In the genomic region with DNA sequence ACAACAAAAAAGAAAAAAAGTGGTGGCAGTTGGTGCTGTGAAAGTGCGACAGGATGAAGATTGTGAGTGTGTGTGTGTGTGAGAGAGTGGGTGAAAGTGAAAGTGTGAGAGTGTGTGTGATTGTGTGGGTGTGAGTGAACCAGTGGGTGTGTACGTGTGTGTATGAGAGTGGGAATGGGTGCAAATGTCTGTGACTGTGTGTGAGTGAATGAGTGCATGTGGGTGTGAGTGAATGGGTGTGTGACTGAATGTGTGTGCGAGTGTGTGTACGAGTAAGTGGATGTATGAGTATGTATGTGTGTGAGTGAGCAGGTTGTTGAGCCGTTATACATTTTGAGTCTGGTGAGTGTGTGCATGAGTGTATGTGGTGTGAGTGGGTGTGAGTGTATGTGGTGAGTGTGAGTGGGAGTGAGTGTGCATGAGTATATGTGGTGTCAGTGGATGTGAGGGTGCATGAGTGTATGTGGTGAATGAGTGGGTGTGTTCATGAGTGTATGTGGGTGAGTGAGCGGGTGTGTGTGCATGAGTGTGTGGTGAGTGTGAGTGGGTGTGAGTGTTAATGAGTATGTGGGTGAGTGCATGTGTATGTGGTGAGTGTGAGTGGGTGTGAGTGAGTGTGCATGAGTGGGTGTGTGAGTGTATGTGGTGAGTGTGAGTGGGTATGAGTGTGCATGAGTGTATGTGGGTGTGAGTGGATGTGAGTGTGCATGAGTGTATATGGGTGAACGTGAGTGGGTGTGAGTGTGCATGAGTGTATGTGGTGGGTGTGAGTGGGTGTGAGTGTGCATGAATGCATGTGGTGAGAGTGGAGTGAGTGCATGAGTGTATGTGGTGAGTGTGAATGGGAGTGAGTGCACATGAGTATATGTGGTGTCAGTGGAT, we compare ENCODE assay signal across 27 cellular contexts.
A peak's percentile ranks its signal among the peaks of the same experiment; 100 is the strongest.
DNase-seq lines count a peak whose midpoint lies in the region; ATAC-seq, FAIRE-seq and TF ChIP-seq lines count a peak whose summit lies in the region.
"Had no signal": no experiment of that assay in that cellular context is flagged by ENCODE, and none has a peak within 500 bp of the region (broad histone marks: within the 10 kb centered on the region; RNA-seq: fewer than 3 reads in every experiment).

No MANE protein-coding gene starts in this region.

- TF ChIP-seq POLR2A in sigmoid colon (IDR thresholded peaks at IDR 0.05) = no peak
- no peak for TF ChIP-seq POLR2A in testis (IDR thresholded peaks at IDR 0.05)

- H3K36me3 ChIP-seq in sigmoid colon (no peaks in the 10 kb centered on the region), testis (ENCODE audit: low read depth, missing control alignments) (no peaks in the 10 kb centered on the region)
- H3K36me3 ChIP-seq: gastroesophageal sphincter, HAP-1, SJCRH30, tibial nerve had no signal

- intact Hi-C loops in sigmoid colon (cut with DNase I) = no loop called here
- intact Hi-C loops in testis (cut with DNase I; ENCODE audit: low total_unique reads) = no loop called here

- no peak for TF ChIP-seq EP300 in sigmoid colon (IDR thresholded peaks at IDR 0.05)

- no peaks in the 10 kb centered on the region for H3K9me3 ChIP-seq in sigmoid colon
- H3K9me3 ChIP-seq in testis = no peaks in the 10 kb centered on the region
- H3K9me3 ChIP-seq: body of pancreas, gastroesophageal sphincter, HAP-1, SJCRH30 had no signal

- no peaks in the 10 kb centered on the region for H3K4me1 ChIP-seq in sigmoid colon
- H3K4me1 ChIP-seq in testis = peaks cover 18% of the 10 kb centered on the region
- H3K4me1 ChIP-seq: gastroesophageal sphincter, HAP-1, tibial nerve had no signal

- TF ChIP-seq CTCF in endothelial cell (IDR thresholded peaks at IDR 0.05; ENCODE audit: unreplicated experiment) = no peak
- no peak for TF ChIP-seq CTCF in sigmoid colon (IDR thresholded peaks at IDR 0.05)
- no peak for TF ChIP-seq CTCF in testis (IDR thresholded peaks at IDR 0.05)

- H3K36me3 Mint-ChIP-seq in activated T-cell treated with anti-CD3 and anti-CD28 coated beads, Interleukin-2, amount 50 U/mL, for 24 hours (ENCODE audit: low read depth) = no peaks in the 10 kb centered on the region
- peaks cover 2% of the 10 kb centered on the region for H3K36me3 Mint-ChIP-seq in activated T-cell treated with anti-CD3 and anti-CD28 coated beads, Interleukin-2, amount 50 U/mL, for 4 hours (ENCODE audit: insufficient read depth)
- H3K36me3 Mint-ChIP-seq in endothelial cell (ENCODE audit: low read depth, unreplicated experiment) = peaks cover 11% of the 10 kb centered on the region
- no peaks in the 10 kb centered on the region for H3K36me3 Mint-ChIP-seq in activated T-helper 17 cell treated with anti-CD3 and anti-CD28 coated beads, Interleukin-2, amount 50 U/mL, for 72 hours (ENCODE audit: low read depth)

- no peak for ATAC-seq in activated T-cell treated with anti-CD3 and anti-CD28 coated beads, Interleukin-2, amount 50 U/mL, for 4 hours
- ATAC-seq in GM18867 (IDR thresholded peaks at IDR 0.05; ENCODE audit: unreplicated experiment) = no peak
- no peak for ATAC-seq in activated T-helper 17 cell treated with anti-CD3 and anti-CD28 coated beads, Interleukin-2, amount 50 U/mL, for 72 hours (replicated peaks)
- ATAC-seq: body of pancreas; effector memory CD8-positive, alpha-beta T cell; gastroesophageal sphincter; Panc1 had no signal

- peak overlapping the region; percentile 7 for H3K27ac Mint-ChIP-seq in activated T-cell treated with anti-CD3 and anti-CD28 coated beads, Interleukin-2, amount 50 U/mL, for 24 hours
- H3K27ac Mint-ChIP-seq in endothelial cell (ENCODE audit: unreplicated experiment) = peak overlapping the region; percentile 10
- H3K27ac Mint-ChIP-seq in activated T-helper 17 cell treated with anti-CD3 and anti-CD28 coated beads, Interleukin-2, amount 50 U/mL, for 72 hours = no peak overlapping the region
- H3K27ac Mint-ChIP-seq: effector memory CD8-positive, alpha-beta T cell; stimulated activated naive CD8-positive, alpha-beta T cell treated with anti-CD3 and anti-CD28 coated beads, Interleukin-15, Interleukin-2, amounts not matched to agents 100 ng/mL and 50 ng/mL, for 24 hours had no signal

- no peak for DNase-seq in activated T-cell treated with anti-CD3 and anti-CD28 coated beads, Interleukin-2, amount 50 U/mL, for 24 hours
- DNase-seq in activated T-cell treated with anti-CD3 and anti-CD28 coated beads, Interleukin-2, amount 50 U/mL, for 4 hours = no peak
- DNase-seq in HTR-8/SVneo (ENCODE audit: insufficient read length, low spot score) (no peak), endothelial cell (ENCODE audit: low spot score) (no peak), sigmoid colon (peak; percentile 29), testis (no peak)
- DNase-seq: activated CD4-positive, alpha-beta T cell treated with anti-CD3 and anti-CD28 coated beads for 48 hours; activated T-cell treated with anti-CD3 and anti-CD28 coated beads for 4 hours; effector memory CD8-positive, alpha-beta T cell; KBM-7; kidney; MM.1S; NCI-H1436; NCI-H510A treated with DMSO at 0.1 percent for 48 hours; NK-92 treated with Interleukin-12 subunit alpha and Interleukin-12 subunit beta, amount 100 ng/mL, for 24 hours; nucleus accumbens; SJCRH30; stimulated activated CD4-positive, alpha-beta T cell treated with anti-CD3 and anti-CD28 coated beads, Interleukin-4, amount 100 ng/mL, for 4 hours had no signal

- peaks cover 3% of the 10 kb centered on the region for H3K4me1 Mint-ChIP-seq in activated T-cell treated with anti-CD3 and anti-CD28 coated beads, Interleukin-2, amount 50 U/mL, for 24 hours (ENCODE audit: low read depth)
- H3K4me1 Mint-ChIP-seq in activated T-cell treated with anti-CD3 and anti-CD28 coated beads, Interleukin-2, amount 50 U/mL, for 4 hours (ENCODE audit: low read depth) = peaks cover 6% of the 10 kb centered on the region
- peaks cover 3% of the 10 kb centered on the region for H3K4me1 Mint-ChIP-seq in endothelial cell (ENCODE audit: unreplicated experiment)
- peaks cover 12% of the 10 kb centered on the region for H3K4me1 Mint-ChIP-seq in activated T-helper 17 cell treated with anti-CD3 and anti-CD28 coated beads, Interleukin-2, amount 50 U/mL, for 72 hours

- H3K4me3 ChIP-seq in sigmoid colon (no peak overlapping the region), testis (no peak overlapping the region)
- H3K4me3 ChIP-seq: body of pancreas, gastroesophageal sphincter, HAP-1, lung, SJCRH30, tibial nerve had no signal

- no peak overlapping the region for H3K4me3 Mint-ChIP-seq in activated T-cell treated with anti-CD3 and anti-CD28 coated beads, Interleukin-2, amount 50 U/mL, for 24 hours
- no peak overlapping the region for H3K4me3 Mint-ChIP-seq in activated T-cell treated with anti-CD3 and anti-CD28 coated beads, Interleukin-2, amount 50 U/mL, for 4 hours
- H3K4me3 Mint-ChIP-seq in endothelial cell (ENCODE audit: unreplicated experiment) = no peak overlapping the region
- no peak overlapping the region for H3K4me3 Mint-ChIP-seq in activated T-helper 17 cell treated with anti-CD3 and anti-CD28 coated beads, Interleukin-2, amount 50 U/mL, for 72 hours
- H3K4me3 Mint-ChIP-seq: effector memory CD8-positive, alpha-beta T cell; stimulated activated naive CD8-positive, alpha-beta T cell treated with anti-CD3 and anti-CD28 coated beads, Interleukin-15, Interleukin-2, amounts not matched to agents 100 ng/mL and 50 ng/mL, for 24 hours had no signal

- peaks cover 6% of the 10 kb centered on the region for H3K9me3 Mint-ChIP-seq in activated T-cell treated with anti-CD3 and anti-CD28 coated beads, Interleukin-2, amount 50 U/mL, for 24 hours
- peaks cover 8% of the 10 kb centered on the region for H3K9me3 Mint-ChIP-seq in activated T-cell treated with anti-CD3 and anti-CD28 coated beads, Interleukin-2, amount 50 U/mL, for 4 hours
- H3K9me3 Mint-ChIP-seq in endothelial cell (ENCODE audit: unreplicated experiment) = no peaks in the 10 kb centered on the region
- H3K9me3 Mint-ChIP-seq in activated T-helper 17 cell treated with anti-CD3 and anti-CD28 coated beads, Interleukin-2, amount 50 U/mL, for 72 hours = peaks cover 9% of the 10 kb centered on the region

- WGBS in sigmoid colon, 2 donors = 91 to 93% methylated on average over 7 of the region's 7 CpGs
- 79% methylated on average over 7 of the region's 7 CpGs for WGBS in testis, 2 donors

- H3K27me3 ChIP-seq in sigmoid colon (no peaks in the 10 kb centered on the region), testis (no peaks in the 10 kb centered on the region)
- H3K27me3 ChIP-seq: body of pancreas, gastroesophageal sphincter, SJCRH30, tibial nerve had no signal

- H3K27ac ChIP-seq in sigmoid colon = no peak overlapping the region
- no peak overlapping the region for H3K27ac ChIP-seq in testis
- H3K27ac ChIP-seq: body of pancreas, gastroesophageal sphincter, SJCRH30, tibial nerve had no signal

- FAIRE-seq in HTR-8/SVneo (lab: Jason Lieb, UNC) = peak; percentile 98
- FAIRE-seq: kidney had no signal

- H3K27me3 Mint-ChIP-seq in activated T-cell treated with anti-CD3 and anti-CD28 coated beads, Interleukin-2, amount 50 U/mL, for 24 hours = peaks cover 4% of the 10 kb centered on the region
- H3K27me3 Mint-ChIP-seq in activated T-cell treated with anti-CD3 and anti-CD28 coated beads, Interleukin-2, amount 50 U/mL, for 4 hours (ENCODE audit: low read depth) = peaks cover 2% of the 10 kb centered on the region
- H3K27me3 Mint-ChIP-seq in endothelial cell (ENCODE audit: unreplicated experiment) = peaks cover 10% of the 10 kb centered on the region
- no peaks in the 10 kb centered on the region for H3K27me3 Mint-ChIP-seq in activated T-helper 17 cell treated with anti-CD3 and anti-CD28 coated beads, Interleukin-2, amount 50 U/mL, for 72 hours
- H3K27me3 Mint-ChIP-seq: stimulated activated naive CD8-positive, alpha-beta T cell treated with anti-CD3 and anti-CD28 coated beads, Interleukin-15, Interleukin-2, amounts not matched to agents 100 ng/mL and 50 ng/mL, for 24 hours had no signal
